In the genomic region with DNA sequence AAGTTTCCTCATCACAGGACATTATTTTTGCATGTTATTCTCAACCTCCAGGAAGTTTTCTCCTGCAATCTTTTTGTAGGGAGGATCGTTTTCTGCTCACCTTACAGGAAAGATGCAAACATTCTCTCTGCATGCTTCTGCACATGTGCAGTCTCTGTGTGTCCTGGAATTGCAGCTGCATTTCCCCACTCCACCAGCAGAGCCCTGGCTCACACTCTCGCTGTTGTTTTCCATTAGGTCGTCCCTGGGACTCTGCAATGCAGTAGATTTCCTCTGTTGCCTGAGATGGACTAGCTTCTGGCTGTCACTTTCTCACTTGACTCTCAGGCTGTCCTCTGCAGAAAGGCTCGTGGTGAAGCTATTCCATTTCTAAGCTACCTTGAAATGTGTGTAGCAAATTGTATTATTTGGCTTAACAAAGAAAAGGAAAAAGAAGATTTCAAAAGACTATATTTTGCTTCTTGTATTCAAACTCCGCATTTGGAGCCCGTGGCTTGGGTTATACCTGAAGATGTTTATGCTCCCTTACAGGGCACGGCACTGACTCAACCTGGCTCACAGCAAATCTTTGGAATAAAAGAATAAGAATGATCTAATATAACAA, we compare ENCODE assay signal across 9 cellular contexts.
A peak's percentile ranks its signal among the peaks of the same experiment; 100 is the strongest.
DNase-seq lines count a peak whose midpoint lies in the region; ATAC-seq and TF ChIP-seq lines count a peak whose summit lies in the region.
"Had no signal": no experiment of that assay in that cellular context is flagged by ENCODE, and none has a peak within 500 bp of the region (broad histone marks: within the 10 kb centered on the region; RNA-seq: fewer than 3 reads in every experiment).

No MANE protein-coding gene starts in this region.

- no peaks in the 10 kb centered on the region for H3K9me3 ChIP-seq in Panc1 (ENCODE audit: control insufficient read depth, insufficient read depth, low read depth, low read length)
- H3K9me3 ChIP-seq: HAP-1 had no signal

- no peaks in the 10 kb centered on the region for H3K4me1 Mint-ChIP-seq in activated naive CD4-positive, alpha-beta T cell treated with anti-CD3 and anti-CD28 coated beads for 36 hours (ENCODE audit: low read depth)

- no peaks in the 10 kb centered on the region for H3K36me3 ChIP-seq in Panc1 (ENCODE audit: control insufficient read depth, insufficient read depth, low read length)
- H3K36me3 ChIP-seq: HAP-1 had no signal

- POLR2A ChIA-PET in Panc1 (lab: Charles Lee): no interaction called here

- no peaks in the 10 kb centered on the region for H3K36me3 Mint-ChIP-seq in activated naive CD4-positive, alpha-beta T cell treated with anti-CD3 and anti-CD28 coated beads for 36 hours (ENCODE audit: low read depth)

- ATAC-seq in GM18519 (IDR thresholded peaks at IDR 0.05; ENCODE audit: low FRiP score, unreplicated experiment) (peak; percentile 94), HG03039 (IDR thresholded peaks at IDR 0.05; ENCODE audit: unreplicated experiment) (peak; percentile 92), Panc1 (no peak)

- CTCF ChIA-PET in Panc1 (lab: Charles Lee): no interaction called here
- CTCF ChIA-PET in activated naive CD4-positive, alpha-beta T cell treated with anti-CD3 and anti-CD28 coated beads for 36 hours (lab: Charles Lee): no interaction called here

- no TSS peak for BruUV-seq in Panc1 (replicated peaks; lab: Mats Ljungman, UMichigan)

- DNase-seq in ACHN (peak; percentile 36), Panc1 (ENCODE audit: low read depth, low spot score) (peak; percentile 2), globus pallidus (ENCODE audit: low spot score) (peak; percentile 18), retina (peak; percentile 50), posterior vena cava (ENCODE audit: low spot score) (no peak)
- DNase-seq in activated naive CD4-positive, alpha-beta T cell treated with anti-CD3 and anti-CD28 coated beads for 36 hours: no peak

- H3K9me3 Mint-ChIP-seq in activated naive CD4-positive, alpha-beta T cell treated with anti-CD3 and anti-CD28 coated beads for 36 hours: no peaks in the 10 kb centered on the region

- intact Hi-C loops in Panc1 (cut with micrococcal nuclease; ENCODE audit: unreplicated experiment): no loop called here
- intact Hi-C loops in posterior vena cava (cut with DNase I): no loop called here
- intact Hi-C loops in activated naive CD4-positive, alpha-beta T cell treated with anti-CD3 and anti-CD28 coated beads for 36 hours (cut with micrococcal nuclease): no loop called here

- TF ChIP-seq CTCF in Panc1 (IDR thresholded peaks at IDR 0.05): peak; percentile 24; the same call in 1 of the 2 replicates

- H3K4me1 ChIP-seq in Panc1 (ENCODE audit: control insufficient read depth, insufficient read depth, low read length): no peaks in the 10 kb centered on the region
- H3K4me1 ChIP-seq: HAP-1 had no signal

- no peak overlapping the region for H3K27ac ChIP-seq in Panc1 (ENCODE audit: low read length)

- no peaks in the 10 kb centered on the region for H3K27me3 ChIP-seq in Panc1 (ENCODE audit: control insufficient read depth, insufficient read depth, low read length)

- no peak overlapping the region for H3K27ac Mint-ChIP-seq in activated naive CD4-positive, alpha-beta T cell treated with anti-CD3 and anti-CD28 coated beads for 36 hours

- in situ Hi-C loops in ACHN (cut with HindIII; ENCODE audit: low pct_ligation_motif_present, low pct_unique_long_range_greater_than_20kb, low sequenced_read_pairs): no loop called here
- in situ Hi-C loops in Panc1 (cut with HindIII; ENCODE audit: low pct_unique_long_range_greater_than_20kb, low sequenced_read_pairs): no loop called here

- no peaks in the 10 kb centered on the region for H3K27me3 Mint-ChIP-seq in activated naive CD4-positive, alpha-beta T cell treated with anti-CD3 and anti-CD28 coated beads for 36 hours (ENCODE audit: low read depth)

- no peak overlapping the region for H3K4me3 Mint-ChIP-seq in activated naive CD4-positive, alpha-beta T cell treated with anti-CD3 and anti-CD28 coated beads for 36 hours

- H3K4me3 ChIP-seq in Panc1 (ENCODE audit: low read depth in 2 of 2, low read length in 2 of 2): no peak overlapping the region
- H3K4me3 ChIP-seq: HAP-1 had no signal

Comparison
In these comparisons a context has a peak if more than half of its experiments do, and no peak if none do; other contexts are left out.
1. DNase-seq: peak in ACHN (single experiment), Panc1 (single experiment), globus pallidus (single experiment) and retina (single experiment); none in posterior vena cava (single experiment) and activated naive CD4-positive, alpha-beta T cell treated with anti-CD3 and anti-CD28 coated beads for 36 hours (single experiment).